Comparison of ENCODE assay signal across 8 cellular contexts in the genomic region with DNA sequence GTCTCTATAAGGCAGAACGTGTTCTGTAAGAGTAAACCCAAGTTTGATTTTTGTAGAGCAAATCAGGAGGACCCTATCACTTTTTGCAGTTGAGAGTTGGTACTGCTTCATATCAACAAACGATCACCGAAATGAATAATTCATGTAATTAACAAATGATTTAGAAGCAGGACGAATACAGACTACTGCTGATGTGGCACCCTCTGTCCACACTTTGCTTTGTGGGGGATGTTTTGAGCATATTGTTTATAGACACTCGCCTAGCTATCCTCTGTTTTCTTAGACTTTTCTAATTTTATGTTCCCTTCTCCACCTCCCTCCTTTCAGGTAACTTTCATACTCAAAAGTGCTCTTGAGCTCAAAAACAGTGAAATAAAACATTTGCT. TPM values are rescaled to one million over a fixed set of nuclear protein-coding genes. Genes with fewer than 3 reads are reported as not detected.
DNase-seq lines count a peak whose midpoint lies in the region; ATAC-seq and TF ChIP-seq lines count a peak whose summit lies in the region.

No MANE protein-coding gene starts in this region.

- CTCF ChIA-PET in CD4-positive, alpha-beta memory T cell (lab: Charles Lee; ENCODE audit: partially characterized antibody): interaction anchor here (2.6 to 3.0 kb wide), 2 partner anchors 64 to 66 kb away, joined by 9 to 11 read pairs; no protein-coding TSS in a partner anchor
- CTCF ChIA-PET in naive thymus-derived CD4-positive, alpha-beta T cell (lab: Charles Lee): no interaction called here

- peak overlapping the region; percentile 92 to 100 (median 97) for H3K4me3 Mint-ChIP-seq in CD4-positive, alpha-beta memory T cell
- H3K4me3 Mint-ChIP-seq in naive thymus-derived CD4-positive, alpha-beta T cell: peak overlapping the region; percentile 95 to 100 (median 98)

- H3K4me1 ChIP-seq in CD4-positive, alpha-beta memory T cell (ENCODE audit: insufficient read depth, low read length): peaks cover 50% of the 10 kb centered on the region
- peaks cover 11 to 19% of the 10 kb centered on the region in 2 donors for H3K4me1 ChIP-seq in naive thymus-derived CD4-positive, alpha-beta T cell (ENCODE audit: control insufficient read depth in 2 of 2, insufficient read depth in 2 of 2, low read length in 2 of 2)

- peaks cover 0 to 1% (median 0%) of the 10 kb centered on the region in 8 donors for H3K9me3 Mint-ChIP-seq in CD4-positive, alpha-beta memory T cell
- H3K9me3 Mint-ChIP-seq in naive thymus-derived CD4-positive, alpha-beta T cell: peaks cover 0 to 2% (median 0%) of the 10 kb centered on the region in 11 donors

- intact Hi-C loops in CD4-positive, alpha-beta memory T cell (cut with micrococcal nuclease): loop anchor here (5.0 kb wide), 1 partner anchor 1347 kb away; no protein-coding TSS in a partner anchor
- intact Hi-C loops in naive thymus-derived CD4-positive, alpha-beta T cell (cut with micrococcal nuclease): loop anchor here (2.0 to 5.0 kb wide), 6 partner anchors 14 to 1983 kb away; a partner anchor contains a TSS

- TF ChIP-seq CTCF in NB4 (IDR thresholded peaks at IDR 0.05; ENCODE audit: low read depth, low read length): no peak

- H3K4me1 Mint-ChIP-seq in CD4-positive, alpha-beta memory T cell: peaks cover 35 to 62% (median 47%) of the 10 kb centered on the region in 4 donors
- H3K4me1 Mint-ChIP-seq in naive thymus-derived CD4-positive, alpha-beta T cell: peaks cover 35 to 69% (median 62%) of the 10 kb centered on the region in 7 donors

- DNase-seq in CD4-positive, alpha-beta memory T cell: no peak
- DNase-seq in NB4 (ENCODE audit: low read depth) (no peak), dermis blood vessel endothelial cell (peak; percentile 23), ACHN (no peak)
- peak in 1 of 9 donors; percentile 1 for DNase-seq in naive thymus-derived CD4-positive, alpha-beta T cell
- DNase-seq in effector CD8-positive, alpha-beta T cell (lab: John Stamatoyannopoulos, UW): no peak

- ATAC-seq in naive thymus-derived CD4-positive, alpha-beta T cell: no peak
- no peak for ATAC-seq in HG03571 (IDR thresholded peaks at IDR 0.05; ENCODE audit: unreplicated experiment)
- ATAC-seq in activated CD4-positive, CD25-positive, alpha-beta regulatory T cell treated with anti-CD3 and anti-CD28 coated beads, Interleukin-2, amount 50 U/mL, for 24 hours: no peak

- no peak for TF ChIP-seq POLR2A in NB4 (IDR thresholded peaks at IDR 0.05; ENCODE audit: extremely low read depth, insufficient read length)

- H3K36me3 ChIP-seq in CD4-positive, alpha-beta memory T cell (ENCODE audit: insufficient read depth, low read length): no peaks in the 10 kb centered on the region
- peaks cover 0 to 10% (median 0%) of the 10 kb centered on the region in 3 experiments for H3K36me3 ChIP-seq in naive thymus-derived CD4-positive, alpha-beta T cell (ENCODE audit: control insufficient read depth in 2 of 3, insufficient read depth in 3 of 3, low read length in 3 of 3)

- no peaks in the 10 kb centered on the region for H3K27me3 Mint-ChIP-seq in CD4-positive, alpha-beta memory T cell
- no peaks in the 10 kb centered on the region for H3K27me3 Mint-ChIP-seq in naive thymus-derived CD4-positive, alpha-beta T cell

- peaks cover 0 to 10% of the 10 kb centered on the region in 2 donors for H3K36me3 Mint-ChIP-seq in CD4-positive, alpha-beta memory T cell
- H3K36me3 Mint-ChIP-seq in naive thymus-derived CD4-positive, alpha-beta T cell: peaks cover 0 to 4% (median 0%) of the 10 kb centered on the region in 5 donors

- H3K4me3 ChIP-seq in CD4-positive, alpha-beta memory T cell (ENCODE audit: low read length in 2 of 2): peak overlapping the region; percentile 25 to 88
- H3K4me3 ChIP-seq in NB4 (ENCODE audit: low read depth, low read length): peak overlapping the region; percentile 89
- H3K4me3 ChIP-seq in naive thymus-derived CD4-positive, alpha-beta T cell (ENCODE audit: low read length): peak overlapping the region; percentile 82

- POLR2A ChIA-PET in CD4-positive, alpha-beta memory T cell (lab: Charles Lee; ENCODE audit: partially characterized antibody): interaction anchor here (2.9 kb wide), 1 partner anchor 64 kb away, joined by 39 read pairs; no protein-coding TSS in a partner anchor
- POLR2A ChIA-PET in naive thymus-derived CD4-positive, alpha-beta T cell (lab: Charles Lee): interaction anchor here (0.7 to 2.9 kb wide), 2 partner anchors 9 to 14 kb away, joined by 3 to 20 read pairs; no protein-coding TSS in a partner anchor

- H3K27ac ChIP-seq in CD4-positive, alpha-beta memory T cell (ENCODE audit: low read depth, low read length): peak overlapping the region; percentile 89
- peak overlapping the region; percentile 92 for H3K27ac ChIP-seq in naive thymus-derived CD4-positive, alpha-beta T cell (ENCODE audit: low read depth, low read length)

- in situ Hi-C loops in ACHN (cut with HindIII; ENCODE audit: low pct_ligation_motif_present, low pct_unique_long_range_greater_than_20kb, low sequenced_read_pairs): no loop called here

- H3K27ac Mint-ChIP-seq in CD4-positive, alpha-beta memory T cell: peak overlapping the region; percentile 93 to 99 (median 97)
- peak overlapping the region; percentile 94 to 100 (median 98) for H3K27ac Mint-ChIP-seq in naive thymus-derived CD4-positive, alpha-beta T cell

- no peaks in the 10 kb centered on the region for H3K9me3 ChIP-seq in CD4-positive, alpha-beta memory T cell (ENCODE audit: control insufficient read depth in 1 of 2, low read length in 2 of 2)
- H3K9me3 ChIP-seq in naive thymus-derived CD4-positive, alpha-beta T cell (ENCODE audit: control insufficient read depth in 2 of 3, low read length in 3 of 3): no peaks in the 10 kb centered on the region

- no peaks in the 10 kb centered on the region for H3K27me3 ChIP-seq in CD4-positive, alpha-beta memory T cell (ENCODE audit: insufficient read depth, low read length)
- H3K27me3 ChIP-seq in naive thymus-derived CD4-positive, alpha-beta T cell (ENCODE audit: control insufficient read depth in 2 of 2, insufficient read depth in 2 of 2, low read length in 2 of 2): no peaks in the 10 kb centered on the region

RNA-seq across cellular contexts. Expression of a gene that starts 1.6 kb away (rescaled TPM):
- total RNA-seq in CD4-positive, alpha-beta memory T cell: 10 to 100 TPM; 25.7 to 25.8 TPM
- 1 to 10 TPM; 3.5 to 8.4 TPM for polyA plus RNA-seq in CD4-positive, alpha-beta memory T cell
- 42.0 and 43.7 TPM in 2 replicates for total RNA-seq in dermis blood vessel endothelial cell
- 10 to 100 TPM; 21.8 to 37.0 (median 27.9) TPM for total RNA-seq in naive thymus-derived CD4-positive, alpha-beta T cell
- 1 to 10 TPM; 7.6 to 7.7 TPM for polyA plus RNA-seq in naive thymus-derived CD4-positive, alpha-beta T cell
